Comparison of ENCODE assay signal across 11 cellular contexts in the genomic region with DNA sequence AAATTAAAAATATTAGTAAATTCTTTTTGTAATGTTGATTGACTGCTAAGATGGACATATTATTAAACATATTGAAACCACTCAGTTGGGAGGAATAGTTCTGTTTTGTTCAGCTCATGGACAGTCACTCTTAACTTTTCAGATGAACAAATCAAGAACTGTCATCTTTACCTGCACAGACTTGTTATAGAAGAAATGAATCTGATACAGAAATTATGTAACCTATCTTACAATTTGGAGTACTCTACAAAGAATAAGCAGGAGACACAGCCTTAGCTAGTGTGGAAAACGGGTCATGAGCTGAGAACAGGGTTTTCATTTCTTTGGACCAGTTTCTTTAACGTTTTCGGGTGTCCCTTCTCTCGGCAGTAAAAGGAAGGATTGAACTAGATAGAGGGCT. TPM values are rescaled to one million over a fixed set of nuclear protein-coding genes. Genes with fewer than 3 reads are reported as not detected.
DNase-seq lines count a peak whose midpoint lies in the region; ATAC-seq and TF ChIP-seq lines count a peak whose summit lies in the region.
"Had no signal": no experiment of that assay in that cellular context is flagged by ENCODE, and none has a peak within 500 bp of the region (broad histone marks: within the 10 kb centered on the region; RNA-seq: fewer than 3 reads in every experiment).

No MANE protein-coding gene starts in this region.

- no peaks in the 10 kb centered on the region for H3K9me3 Mint-ChIP-seq in HFFc6

- H3K27me3 Mint-ChIP-seq in HFFc6 (ENCODE audit: insufficient read depth): peaks cover 3% of the 10 kb centered on the region
- H3K27me3 Mint-ChIP-seq in T-helper 17 cell: no peaks in the 10 kb centered on the region

- H3K27me3 ChIP-seq in foreskin keratinocyte (no peaks in the 10 kb centered on the region), skeletal muscle tissue (ENCODE audit: control insufficient read depth in 3 of 3, insufficient read depth in 3 of 3, low read length in 3 of 3) (no peaks in the 10 kb centered on the region), SJCRH30 (no peaks in the 10 kb centered on the region)
- H3K27me3 ChIP-seq: brain microvascular endothelial cell had no signal

- H3K9ac ChIP-seq in skeletal muscle tissue (ENCODE audit: low read depth in 1 of 3, low read length in 3 of 3): no peak overlapping the region

- H3K27ac ChIP-seq in foreskin keratinocyte: peak overlapping the region; percentile 94
- peak overlapping the region; percentile 64 for H3K27ac ChIP-seq in skeletal muscle tissue (ENCODE audit: low read depth, low read length)
- no peak overlapping the region for H3K27ac ChIP-seq in SJCRH30

- H3K4me1 Mint-ChIP-seq in HFFc6 (ENCODE audit: low read depth) (peaks cover 39% of the 10 kb centered on the region), T-helper 17 cell (peaks cover 16% of the 10 kb centered on the region)

- H3K27ac Mint-ChIP-seq in HFFc6 (peak overlapping the region; percentile 46; the same call in 1 of the 2 replicates), T-helper 17 cell (no peak overlapping the region)

- H3K4me3 Mint-ChIP-seq in HFFc6: peak overlapping the region; percentile 89; the same call in 1 of the 2 replicates
- peak overlapping the region; percentile 57 for H3K4me3 Mint-ChIP-seq in T-helper 17 cell

- TF ChIP-seq POLR2A in erythroblast (IDR thresholded peaks at IDR 0.05; ENCODE audit: low read length): no peak

- H3K9me3 ChIP-seq in T-helper 17 cell (ENCODE audit: control insufficient read depth, low read length, poor library complexity, severe bottlenecking) (no peaks in the 10 kb centered on the region), skeletal muscle tissue (ENCODE audit: control insufficient read depth in 3 of 3, low read length in 3 of 3) (no peaks in the 10 kb centered on the region), SJCRH30 (replicated peaks) (no peaks in the 10 kb centered on the region)

- no peak for ATAC-seq in T-helper 17 cell
- ATAC-seq in foreskin keratinocyte: peak; percentile 7
- no peak for ATAC-seq in GM21526 (IDR thresholded peaks at IDR 0.05; ENCODE audit: low FRiP score, unreplicated experiment)

- peaks cover 15% of the 10 kb centered on the region for H3K36me3 Mint-ChIP-seq in HFFc6 (ENCODE audit: low read depth)
- H3K36me3 Mint-ChIP-seq in T-helper 17 cell (ENCODE audit: low read depth): no peaks in the 10 kb centered on the region

- TF ChIP-seq CTCF in HFFc6 (IDR thresholded peaks at IDR 0.05) (no peak), foreskin keratinocyte (conservative IDR thresholded peaks at IDR 0.05) (no peak)

- no peaks in the 10 kb centered on the region for H3K36me3 ChIP-seq in skeletal muscle tissue (ENCODE audit: control insufficient read depth in 3 of 3, insufficient read depth in 3 of 3, low read length in 3 of 3)
- H3K36me3 ChIP-seq in SJCRH30: peaks cover 8% of the 10 kb centered on the region; the same call in 1 of the 2 replicates
- H3K36me3 ChIP-seq: brain microvascular endothelial cell had no signal

- DNase-seq in HFFc6 (no peak), T-helper 17 cell (no peak), foreskin keratinocyte (peak; percentile 73 to 86), erythroblast (lab: John Stamatoyannopoulos, UW) (no peak), SJCRH30 (no peak)
- DNase-seq: brain microvascular endothelial cell; GDM1; Karpas-422; NK-92 treated with Interleukin-12 subunit alpha and Interleukin-12 subunit beta, amount 100 ng/mL, for 24 hours had no signal

- H3K4me3 ChIP-seq in skeletal muscle tissue (ENCODE audit: low read length in 3 of 3): no peak overlapping the region
- H3K4me3 ChIP-seq in SJCRH30: no peak overlapping the region

- peaks cover 26% of the 10 kb centered on the region for H3K4me1 ChIP-seq in foreskin keratinocyte
- H3K4me1 ChIP-seq in skeletal muscle tissue (ENCODE audit: control insufficient read depth in 3 of 3, insufficient read depth in 3 of 3, low read length in 3 of 3): peaks cover 11% of the 10 kb centered on the region in 3 donors
- peaks cover 8% of the 10 kb centered on the region for H3K4me1 ChIP-seq in SJCRH30

RNA-seq across cellular contexts. Expression of a gene that starts 1.2 kb away (rescaled TPM):
- total RNA-seq in HFFc6 (2021; fragmentation: NEBNext Ultra II Directional; extraction: Animal tissue kit (Norgen Biotek cat#: 25700)): 100 to 1,000 TPM; 109 to 291 (median 233) TPM
- total RNA-seq in T-helper 17 cell (under 1 TPM; 0.39 to 0.52 TPM), foreskin keratinocyte (166 and 168 TPM in 2 replicates), skeletal muscle tissue (9.9 TPM)
- polyA plus RNA-seq in foreskin keratinocyte: 54.4 and 68.6 TPM in 2 replicates
- total RNA-seq in SJCRH30 (2014; rRNA removed; shearing (Covaris generic)): 195 and 215 TPM in 2 replicates

Comparison
In these comparisons a context has a peak if more than half of its experiments do, and no peak if none do; other contexts are left out.
1. DNase-seq: peak in foreskin keratinocyte (2 of 2); none in HFFc6 (single experiment), T-helper 17 cell (0 of 3), erythroblast (0 of 2) and SJCRH30 (0 of 2).
2. RNA of a gene that starts 1.2 kb away (total RNA-seq): 109 to 291 TPM in HFFc6, 195 to 215 TPM in SJCRH30 and 166 to 168 TPM in foreskin keratinocyte; 9.9 TPM in skeletal muscle tissue (single experiment) and 0.39 to 0.52 TPM in T-helper 17 cell; every median in the first group is over 10 times any median in the second.